ENCODE assay signal across 1 cellular context in the genomic region with DNA sequence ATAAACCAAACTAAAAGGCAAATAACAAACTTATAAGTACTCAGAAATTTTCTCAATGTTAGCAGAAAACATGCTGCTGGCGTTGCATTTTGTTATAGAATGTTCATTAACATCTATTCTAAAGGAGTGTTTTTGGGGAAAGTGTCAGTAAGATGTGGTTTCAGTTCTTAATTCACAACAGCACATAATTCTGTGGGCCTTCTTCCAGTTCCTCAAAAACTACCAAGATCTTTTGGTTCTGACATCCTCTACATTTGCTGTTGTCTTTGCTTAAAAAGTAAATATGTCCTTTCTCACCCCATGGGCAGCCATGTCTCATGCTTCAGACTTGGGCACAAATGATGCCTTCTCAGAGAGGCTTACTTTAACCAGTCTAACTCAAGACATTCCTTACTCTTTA.
TF ChIP-seq lines count a peak whose summit lies in the region.

No MANE protein-coding gene starts in this region.

TF ChIP-seq in GM23338, 12 proteins besides CTCF, POLR2A, EP300 and RAD21 (continued from another document):
- TF ChIP-seq, protein P1, sequence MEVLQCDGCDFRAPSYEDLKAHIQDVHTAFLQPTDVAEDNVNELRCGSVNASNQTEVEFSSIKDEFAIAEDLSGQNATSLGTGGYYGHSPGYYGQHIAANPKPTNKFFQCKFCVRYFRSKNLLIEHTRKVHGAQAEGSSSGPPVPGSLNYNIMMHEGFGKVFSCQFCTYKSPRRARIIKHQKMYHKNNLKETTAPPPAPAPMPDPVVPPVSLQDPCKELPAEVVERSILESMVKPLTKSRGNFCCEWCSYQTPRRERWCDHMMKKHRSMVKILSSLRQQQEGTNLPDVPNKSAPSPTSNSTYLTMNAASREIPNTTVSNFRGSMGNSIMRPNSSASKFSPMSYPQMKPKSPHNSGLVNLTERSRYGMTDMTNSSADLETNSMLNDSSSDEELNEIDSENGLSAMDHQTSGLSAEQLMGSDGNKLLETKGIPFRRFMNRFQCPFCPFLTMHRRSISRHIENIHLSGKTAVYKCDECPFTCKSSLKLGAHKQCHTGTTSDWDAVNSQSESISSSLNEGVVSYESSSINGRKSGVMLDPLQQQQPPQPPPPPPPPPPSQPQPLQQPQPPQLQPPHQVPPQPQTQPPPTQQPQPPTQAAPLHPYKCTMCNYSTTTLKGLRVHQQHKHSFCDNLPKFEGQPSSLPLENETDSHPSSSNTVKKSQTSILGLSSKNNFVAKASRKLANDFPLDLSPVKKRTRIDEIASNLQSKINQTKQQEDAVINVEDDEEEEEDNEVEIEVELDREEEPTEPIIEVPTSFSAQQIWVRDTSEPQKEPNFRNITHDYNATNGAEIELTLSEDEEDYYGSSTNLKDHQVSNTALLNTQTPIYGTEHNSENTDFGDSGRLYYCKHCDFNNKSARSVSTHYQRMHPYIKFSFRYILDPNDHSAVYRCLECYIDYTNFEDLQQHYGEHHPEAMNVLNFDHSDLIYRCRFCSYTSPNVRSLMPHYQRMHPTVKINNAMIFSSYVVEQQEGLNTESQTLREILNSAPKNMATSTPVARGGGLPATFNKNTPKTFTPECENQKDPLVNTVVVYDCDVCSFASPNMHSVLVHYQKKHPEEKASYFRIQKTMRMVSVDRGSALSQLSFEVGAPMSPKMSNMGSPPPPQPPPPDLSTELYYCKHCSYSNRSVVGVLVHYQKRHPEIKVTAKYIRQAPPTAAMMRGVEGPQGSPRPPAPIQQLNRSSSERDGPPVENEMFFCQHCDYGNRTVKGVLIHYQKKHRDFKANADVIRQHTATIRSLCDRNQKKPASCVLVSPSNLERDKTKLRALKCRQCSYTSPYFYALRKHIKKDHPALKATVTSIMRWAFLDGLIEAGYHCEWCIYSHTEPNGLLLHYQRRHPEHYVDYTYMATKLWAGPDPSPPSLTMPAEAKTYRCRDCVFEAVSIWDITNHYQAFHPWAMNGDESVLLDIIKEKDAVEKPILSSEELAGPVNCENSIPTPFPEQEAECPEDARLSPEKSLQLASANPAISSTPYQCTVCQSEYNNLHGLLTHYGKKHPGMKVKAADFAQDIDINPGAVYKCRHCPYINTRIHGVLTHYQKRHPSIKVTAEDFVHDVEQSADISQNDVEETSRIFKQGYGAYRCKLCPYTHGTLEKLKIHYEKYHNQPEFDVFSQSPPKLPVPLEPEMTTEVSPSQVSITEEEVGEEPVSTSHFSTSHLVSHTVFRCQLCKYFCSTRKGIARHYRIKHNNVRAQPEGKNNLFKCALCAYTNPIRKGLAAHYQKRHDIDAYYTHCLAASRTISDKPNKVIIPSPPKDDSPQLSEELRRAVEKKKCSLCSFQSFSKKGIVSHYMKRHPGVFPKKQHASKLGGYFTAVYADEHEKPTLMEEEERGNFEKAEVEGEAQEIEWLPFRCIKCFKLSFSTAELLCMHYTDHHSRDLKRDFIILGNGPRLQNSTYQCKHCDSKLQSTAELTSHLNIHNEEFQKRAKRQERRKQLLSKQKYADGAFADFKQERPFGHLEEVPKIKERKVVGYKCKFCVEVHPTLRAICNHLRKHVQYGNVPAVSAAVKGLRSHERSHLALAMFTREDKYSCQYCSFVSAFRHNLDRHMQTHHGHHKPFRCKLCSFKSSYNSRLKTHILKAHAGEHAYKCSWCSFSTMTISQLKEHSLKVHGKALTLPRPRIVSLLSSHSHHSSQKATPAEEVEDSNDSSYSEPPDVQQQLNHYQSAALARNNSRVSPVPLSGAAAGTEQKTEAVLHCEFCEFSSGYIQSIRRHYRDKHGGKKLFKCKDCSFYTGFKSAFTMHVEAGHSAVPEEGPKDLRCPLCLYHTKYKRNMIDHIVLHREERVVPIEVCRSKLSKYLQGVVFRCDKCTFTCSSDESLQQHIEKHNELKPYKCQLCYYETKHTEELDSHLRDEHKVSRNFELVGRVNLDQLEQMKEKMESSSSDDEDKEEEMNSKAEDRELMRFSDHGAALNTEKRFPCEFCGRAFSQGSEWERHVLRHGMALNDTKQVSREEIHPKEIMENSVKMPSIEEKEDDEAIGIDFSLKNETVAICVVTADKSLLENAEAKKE (CRISPR knock-in tag; IDR thresholded peaks at IDR 0.05), result no peak
- TF ChIP-seq, protein P2, sequence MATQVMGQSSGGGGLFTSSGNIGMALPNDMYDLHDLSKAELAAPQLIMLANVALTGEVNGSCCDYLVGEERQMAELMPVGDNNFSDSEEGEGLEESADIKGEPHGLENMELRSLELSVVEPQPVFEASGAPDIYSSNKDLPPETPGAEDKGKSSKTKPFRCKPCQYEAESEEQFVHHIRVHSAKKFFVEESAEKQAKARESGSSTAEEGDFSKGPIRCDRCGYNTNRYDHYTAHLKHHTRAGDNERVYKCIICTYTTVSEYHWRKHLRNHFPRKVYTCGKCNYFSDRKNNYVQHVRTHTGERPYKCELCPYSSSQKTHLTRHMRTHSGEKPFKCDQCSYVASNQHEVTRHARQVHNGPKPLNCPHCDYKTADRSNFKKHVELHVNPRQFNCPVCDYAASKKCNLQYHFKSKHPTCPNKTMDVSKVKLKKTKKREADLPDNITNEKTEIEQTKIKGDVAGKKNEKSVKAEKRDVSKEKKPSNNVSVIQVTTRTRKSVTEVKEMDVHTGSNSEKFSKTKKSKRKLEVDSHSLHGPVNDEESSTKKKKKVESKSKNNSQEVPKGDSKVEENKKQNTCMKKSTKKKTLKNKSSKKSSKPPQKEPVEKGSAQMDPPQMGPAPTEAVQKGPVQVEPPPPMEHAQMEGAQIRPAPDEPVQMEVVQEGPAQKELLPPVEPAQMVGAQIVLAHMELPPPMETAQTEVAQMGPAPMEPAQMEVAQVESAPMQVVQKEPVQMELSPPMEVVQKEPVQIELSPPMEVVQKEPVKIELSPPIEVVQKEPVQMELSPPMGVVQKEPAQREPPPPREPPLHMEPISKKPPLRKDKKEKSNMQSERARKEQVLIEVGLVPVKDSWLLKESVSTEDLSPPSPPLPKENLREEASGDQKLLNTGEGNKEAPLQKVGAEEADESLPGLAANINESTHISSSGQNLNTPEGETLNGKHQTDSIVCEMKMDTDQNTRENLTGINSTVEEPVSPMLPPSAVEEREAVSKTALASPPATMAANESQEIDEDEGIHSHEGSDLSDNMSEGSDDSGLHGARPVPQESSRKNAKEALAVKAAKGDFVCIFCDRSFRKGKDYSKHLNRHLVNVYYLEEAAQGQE (IDR thresholded peaks at IDR 0.05; ENCODE audit: unreplicated experiment), result no peak
- no peak for TF ChIP-seq NANOG (IDR thresholded peaks at IDR 0.05; ENCODE audit: borderline replicate concordance)
- TF ChIP-seq POLR2AphosphoS5 (IDR thresholded peaks at IDR 0.05; ENCODE audit: low read depth), result no peak
- TF ChIP-seq EZH2 (IDR thresholded peaks at IDR 0.05; ENCODE audit: low read depth, unreplicated experiment), result no peak
- TF ChIP-seq, protein P3, sequence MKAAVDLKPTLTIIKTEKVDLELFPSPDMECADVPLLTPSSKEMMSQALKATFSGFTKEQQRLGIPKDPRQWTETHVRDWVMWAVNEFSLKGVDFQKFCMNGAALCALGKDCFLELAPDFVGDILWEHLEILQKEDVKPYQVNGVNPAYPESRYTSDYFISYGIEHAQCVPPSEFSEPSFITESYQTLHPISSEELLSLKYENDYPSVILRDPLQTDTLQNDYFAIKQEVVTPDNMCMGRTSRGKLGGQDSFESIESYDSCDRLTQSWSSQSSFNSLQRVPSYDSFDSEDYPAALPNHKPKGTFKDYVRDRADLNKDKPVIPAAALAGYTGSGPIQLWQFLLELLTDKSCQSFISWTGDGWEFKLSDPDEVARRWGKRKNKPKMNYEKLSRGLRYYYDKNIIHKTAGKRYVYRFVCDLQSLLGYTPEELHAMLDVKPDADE (IDR thresholded peaks at IDR 0.05), result no peak
- TF ChIP-seq JUNB (IDR thresholded peaks at IDR 0.05; ENCODE audit: unreplicated experiment), result no peak
- TF ChIP-seq CREB1 (CRISPR knock-in tag; IDR thresholded peaks at IDR 0.05; ENCODE audit: low read depth), result no peak
- TF ChIP-seq STAT1 (IDR thresholded peaks at IDR 0.05; ENCODE audit: unreplicated experiment), result no peak
